Comparison of ENCODE assay signal across 19 cellular contexts in the genomic region with DNA sequence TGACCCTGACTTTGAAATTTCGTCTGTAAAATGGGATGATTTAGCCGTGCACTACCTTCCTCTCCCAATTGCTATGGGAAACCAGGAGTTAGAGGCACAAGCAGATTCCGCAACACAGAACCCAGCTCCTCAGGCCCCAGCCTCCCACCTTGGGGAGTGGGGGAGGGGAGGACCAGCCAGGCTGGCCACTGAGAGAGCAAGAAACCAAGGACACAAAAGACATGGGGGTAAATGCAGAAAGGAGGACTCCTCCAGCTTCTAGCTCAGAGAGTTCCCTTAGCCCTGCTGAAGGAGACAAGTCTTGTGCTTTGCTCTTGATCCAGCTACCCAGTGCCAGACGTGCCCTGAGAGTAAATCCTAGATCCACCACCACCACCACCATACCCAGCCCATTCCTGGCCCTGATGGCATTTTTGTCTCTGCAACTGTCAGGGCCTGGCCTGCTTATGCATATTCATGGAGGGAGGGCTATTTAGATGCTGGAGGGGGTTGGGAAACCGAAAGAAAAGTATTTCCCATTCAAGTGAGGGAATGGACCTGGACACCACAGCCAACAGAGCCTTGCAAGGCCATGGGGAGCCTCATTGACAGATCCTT.
"Had no signal": no experiment of that assay in that cellular context is flagged by ENCODE, and none has a peak within 500 bp of the region (broad histone marks: within the 10 kb centered on the region; RNA-seq: fewer than 3 reads in every experiment).

No MANE protein-coding gene starts in this region.

- H3K27me3 ChIP-seq: heart left ventricle, suprapubic skin, thyroid gland, uterus had no signal

- H3K27ac ChIP-seq: heart left ventricle, suprapubic skin, thyroid gland, uterus had no signal

- ATAC-seq: heart left ventricle, left lobe of liver had no signal

- H3K4me3 ChIP-seq: heart left ventricle, suprapubic skin, thyroid gland, uterus had no signal

- DNase-seq: dermis blood vessel endothelial cell; erythroblast; foreskin melanocyte; heart left ventricle; hippocampal formation; mammary epithelial cell; midbrain; small intestine; stimulated activated CD4-positive, alpha-beta T cell treated with anti-CD3 and anti-CD28 coated beads, Interleukin-12 subunit alpha, Interleukin-12 subunit beta, amount 100 ng/mL, for 4 hours; stimulated activated naive CD4-positive, alpha-beta T cell treated with Interleukin-2 at 50 U/mL for 16 hours; thyroid gland; uterus had no signal

- H3K9me3 ChIP-seq: heart left ventricle, suprapubic skin, thyroid gland, uterus had no signal

- FAIRE-seq: colon, endothelial cell of umbilical vein, islet of Langerhans, small intestine had no signal

- H3K36me3 ChIP-seq: heart left ventricle, suprapubic skin, thyroid gland, uterus had no signal

- H3K9me3 Mint-ChIP-seq: nephron, type B pancreatic cell had no signal

- H3K4me1 ChIP-seq: heart left ventricle, thyroid gland, uterus had no signal

- H3K27ac Mint-ChIP-seq: nephron, type B pancreatic cell had no signal

- H3K4me3 Mint-ChIP-seq: nephron, type B pancreatic cell had no signal
